Comparison of ENCODE assay signal across 13 cellular contexts in genomic region chr19:17307876-17308377, GRCh38. TPM values are rescaled to one million over a fixed set of nuclear protein-coding genes. Genes with fewer than 3 reads are reported as not detected.
DNase-seq lines count a peak whose midpoint lies in the region; ATAC-seq and TF ChIP-seq lines count a peak whose summit lies in the region.
"Had no signal": no experiment of that assay in that cellular context is flagged by ENCODE, and none has a peak within 500 bp of the region (broad histone marks: within the 10 kb centered on the region; RNA-seq: fewer than 3 reads in every experiment).

No MANE protein-coding gene starts in this region.

- H3K4me1 Mint-ChIP-seq in stimulated activated naive CD8-positive, alpha-beta T cell treated with anti-CD3 and anti-CD28 coated beads, Interleukin-15, Interleukin-2, amounts not matched to agents 100 ng/mL and 50 ng/mL, for 24 hours (ENCODE audit: low read depth): peaks cover 64% of the 10 kb centered on the region
- H3K4me1 Mint-ChIP-seq in activated T-helper 1 cell treated with anti-CD3 and anti-CD28 coated beads, Interleukin-12 subunit alpha, Interleukin-12 subunit beta, Interleukin-2, Interleukin-4 antibody, amounts not matched to agents 30 ng/mL and 10 ng/mL and 1 ng/mL, durations not matched to agents 14 hours and 24 hours and 36 hours (ENCODE audit: low read depth): peaks cover 45% of the 10 kb centered on the region
- H3K4me1 Mint-ChIP-seq in mesothelial cell of epicardium: peaks cover 37% of the 10 kb centered on the region

- H3K4me1 ChIP-seq in A673 (ENCODE audit: insufficient read depth, low read length, poor library complexity, severe bottlenecking): peaks cover 19% of the 10 kb centered on the region

- CTCF ChIA-PET in A673 (lab: Charles Lee): no interaction called here

- no peak overlapping the region for H3K27ac ChIP-seq in A673 (ENCODE audit: low read depth, low read length, poor library complexity, severe bottlenecking)

- H3K27me3 ChIP-seq in A673 (replicated peaks; ENCODE audit: insufficient read depth, low read depth, low read length, poor library complexity): no peaks in the 10 kb centered on the region
- H3K27me3 ChIP-seq: BE2C had no signal

- BruUV-seq in A673 (replicated peaks; lab: Mats Ljungman, UMichigan): no TSS peak

- H3K27me3 Mint-ChIP-seq in stimulated activated naive CD8-positive, alpha-beta T cell treated with anti-CD3 and anti-CD28 coated beads, Interleukin-15, Interleukin-2, amounts not matched to agents 100 ng/mL and 50 ng/mL, for 24 hours: no peaks in the 10 kb centered on the region
- no peaks in the 10 kb centered on the region for H3K27me3 Mint-ChIP-seq in activated T-helper 1 cell treated with anti-CD3 and anti-CD28 coated beads, Interleukin-12 subunit alpha, Interleukin-12 subunit beta, Interleukin-2, Interleukin-4 antibody, amounts not matched to agents 30 ng/mL and 10 ng/mL and 1 ng/mL, durations not matched to agents 14 hours and 24 hours and 36 hours (ENCODE audit: insufficient read depth)
- H3K27me3 Mint-ChIP-seq in mesothelial cell of epicardium (ENCODE audit: low read depth): no peaks in the 10 kb centered on the region

- no peak overlapping the region for H3K4me3 ChIP-seq in A673 (ENCODE audit: low read depth, low read length, poor library complexity, severe bottlenecking)

- H3K9me3 Mint-ChIP-seq in stimulated activated naive CD8-positive, alpha-beta T cell treated with anti-CD3 and anti-CD28 coated beads, Interleukin-15, Interleukin-2, amounts not matched to agents 100 ng/mL and 50 ng/mL, for 24 hours: no peaks in the 10 kb centered on the region
- no peaks in the 10 kb centered on the region for H3K9me3 Mint-ChIP-seq in activated T-helper 1 cell treated with anti-CD3 and anti-CD28 coated beads, Interleukin-12 subunit alpha, Interleukin-12 subunit beta, Interleukin-2, Interleukin-4 antibody, amounts not matched to agents 30 ng/mL and 10 ng/mL and 1 ng/mL, durations not matched to agents 14 hours and 24 hours and 36 hours
- no peaks in the 10 kb centered on the region for H3K9me3 Mint-ChIP-seq in mesothelial cell of epicardium

- H3K36me3 ChIP-seq in A673 (ENCODE audit: insufficient read depth, low read length, poor library complexity, severe bottlenecking): peaks cover 3% of the 10 kb centered on the region
- H3K36me3 ChIP-seq: BE2C had no signal

- peak overlapping the region; percentile 58 for H3K27ac Mint-ChIP-seq in stimulated activated naive CD8-positive, alpha-beta T cell treated with anti-CD3 and anti-CD28 coated beads, Interleukin-15, Interleukin-2, amounts not matched to agents 100 ng/mL and 50 ng/mL, for 24 hours
- peak overlapping the region; percentile 10 for H3K27ac Mint-ChIP-seq in activated T-helper 1 cell treated with anti-CD3 and anti-CD28 coated beads, Interleukin-12 subunit alpha, Interleukin-12 subunit beta, Interleukin-2, Interleukin-4 antibody, amounts not matched to agents 30 ng/mL and 10 ng/mL and 1 ng/mL, durations not matched to agents 14 hours and 24 hours and 36 hours
- H3K27ac Mint-ChIP-seq in mesothelial cell of epicardium: peak overlapping the region; percentile 68

- peaks cover 3% of the 10 kb centered on the region for H3K36me3 Mint-ChIP-seq in stimulated activated naive CD8-positive, alpha-beta T cell treated with anti-CD3 and anti-CD28 coated beads, Interleukin-15, Interleukin-2, amounts not matched to agents 100 ng/mL and 50 ng/mL, for 24 hours (ENCODE audit: low read depth)
- H3K36me3 Mint-ChIP-seq in activated T-helper 1 cell treated with anti-CD3 and anti-CD28 coated beads, Interleukin-12 subunit alpha, Interleukin-12 subunit beta, Interleukin-2, Interleukin-4 antibody, amounts not matched to agents 30 ng/mL and 10 ng/mL and 1 ng/mL, durations not matched to agents 14 hours and 24 hours and 36 hours (ENCODE audit: low read depth): peaks cover 7% of the 10 kb centered on the region
- H3K36me3 Mint-ChIP-seq in mesothelial cell of epicardium: no peaks in the 10 kb centered on the region

- intact Hi-C loops in activated T-helper 1 cell treated with anti-CD3 and anti-CD28 coated beads, Interleukin-12 subunit alpha, Interleukin-12 subunit beta, Interleukin-2, Interleukin-4 antibody, amounts not matched to agents 30 ng/mL and 10 ng/mL and 1 ng/mL, durations not matched to agents 14 hours and 24 hours and 36 hours (cut with micrococcal nuclease): loop anchor here (5.0 to 10.0 kb wide), 2 partner anchors 204 to 247 kb away; partner anchors contain the start of genes COLGALT1 and PGLS
- intact Hi-C loops in A673 (cut with micrococcal nuclease; ENCODE audit: unreplicated experiment): no loop called here

- ATAC-seq in stimulated activated naive CD8-positive, alpha-beta T cell treated with anti-CD3 and anti-CD28 coated beads, Interleukin-15, Interleukin-2, amounts not matched to agents 100 U/mL and 50 U/mL, for 24 hours: no peak
- ATAC-seq in omental fat pad (ENCODE audit: low FRiP score) (no peak), GM21723 (IDR thresholded peaks at IDR 0.05; ENCODE audit: unreplicated experiment) (no peak)

- DNase-seq in stimulated activated naive CD8-positive, alpha-beta T cell treated with anti-CD3 and anti-CD28 coated beads, Interleukin-15, Interleukin-2, amounts not matched to agents 100 U/mL and 50 U/mL, for 24 hours: no peak
- no peak for DNase-seq in activated T-helper 1 cell treated with anti-CD3 and anti-CD28 coated beads, Interleukin-12 subunit alpha, Interleukin-12 subunit beta, Interleukin-2, Interleukin-4 antibody, amounts not matched to agents 30 ng/mL and 10 ng/mL and 1 ng/mL, durations not matched to agents 14 hours and 24 hours and 36 hours (ENCODE audit: low spot score)
- DNase-seq in mesothelial cell of epicardium (ENCODE audit: low spot score in 2 of 2, unreplicated experiment in 2 of 2) (no peak), NOMO-1 treated with dmso at 0.1 percent for 144 hours (lab: John Stamatoyannopoulos, UW; ENCODE audit: unreplicated experiment) (no peak), omental fat pad (ENCODE audit: low spot score) (no peak), A673 (ENCODE audit: low spot score) (no peak)
- DNase-seq: activated CD4-positive, alpha-beta T cell treated with anti-CD3 and anti-CD28 coated beads, Interleukin-2, amount 50 U/mL, for 48 hours; BE2C; H7; retina; stimulated activated CD4-positive, alpha-beta T cell treated with anti-CD3 and anti-CD28 coated beads, Interleukin-2, amount 100 ng/mL, for 24 hours had no signal

- POLR2A ChIA-PET in A673 (lab: Charles Lee; ENCODE audit: low non-redundant PET): no interaction called here

- no peak for TF ChIP-seq CTCF in mesothelial cell of epicardium (IDR thresholded peaks at IDR 0.05; ENCODE audit: unreplicated experiment)
- no peak for TF ChIP-seq CTCF in omental fat pad (IDR thresholded peaks at IDR 0.05)
- no peak for TF ChIP-seq CTCF in A673 (conservative IDR thresholded peaks at IDR 0.05; ENCODE audit: low read depth, low read length)

- H3K9me3 ChIP-seq in A673 (ENCODE audit: low read depth, low read length, poor library complexity, severe bottlenecking): no peaks in the 10 kb centered on the region
- H3K9me3 ChIP-seq: BE2C had no signal

- peak overlapping the region; percentile 89 for H3K4me3 Mint-ChIP-seq in stimulated activated naive CD8-positive, alpha-beta T cell treated with anti-CD3 and anti-CD28 coated beads, Interleukin-15, Interleukin-2, amounts not matched to agents 100 ng/mL and 50 ng/mL, for 24 hours
- peak overlapping the region; percentile 90 for H3K4me3 Mint-ChIP-seq in activated T-helper 1 cell treated with anti-CD3 and anti-CD28 coated beads, Interleukin-12 subunit alpha, Interleukin-12 subunit beta, Interleukin-2, Interleukin-4 antibody, amounts not matched to agents 30 ng/mL and 10 ng/mL and 1 ng/mL, durations not matched to agents 14 hours and 24 hours and 36 hours
- H3K4me3 Mint-ChIP-seq in mesothelial cell of epicardium: peak overlapping the region; percentile 33

RNA-seq across cellular contexts. Expression of gene DDA1, which starts 1.4 kb away (rescaled TPM):
- total RNA-seq in activated T-helper 1 cell treated with anti-CD3 and anti-CD28 coated beads, Interleukin-12 subunit alpha, Interleukin-12 subunit beta, Interleukin-2, Interleukin-4 antibody, amounts not matched to agents 30 ng/mL and 10 ng/mL and 1 ng/mL, durations not matched to agents 14 hours and 24 hours and 36 hours: 45.3 and 50.2 TPM in 2 replicates
- total RNA-seq in mesothelial cell of epicardium (37.3 to 39.6 TPM (median 38.3 TPM) in 3 replicates), omental fat pad (10 to 100 TPM in 3 of 4 donors, 1 to 10 TPM in 1; 4.6 to 44.4 (median 23.8) TPM), A673 (2021) (67.2 and 68.5 TPM in 2 replicates)

RNA-seq across cellular contexts. Expression of gene MRPL34, which starts 2.3 kb away (rescaled TPM):
- total RNA-seq in activated T-helper 1 cell treated with anti-CD3 and anti-CD28 coated beads, Interleukin-12 subunit alpha, Interleukin-12 subunit beta, Interleukin-2, Interleukin-4 antibody, amounts not matched to agents 30 ng/mL and 10 ng/mL and 1 ng/mL, durations not matched to agents 14 hours and 24 hours and 36 hours: 108 and 118 TPM in 2 replicates
- total RNA-seq in mesothelial cell of epicardium (47.7 to 51.0 TPM (median 50.1 TPM) in 3 replicates), omental fat pad (100 to 1,000 TPM in 3 of 4 donors, 10 to 100 TPM in 1; 87.9 to 134 (median 119) TPM), A673 (2021) (91.8 and 93.1 TPM in 2 replicates)

RNA-seq across cellular contexts. Expression of gene ABHD8, which starts 4.7 kb away (rescaled TPM):
- total RNA-seq in activated T-helper 1 cell treated with anti-CD3 and anti-CD28 coated beads, Interleukin-12 subunit alpha, Interleukin-12 subunit beta, Interleukin-2, Interleukin-4 antibody, amounts not matched to agents 30 ng/mL and 10 ng/mL and 1 ng/mL, durations not matched to agents 14 hours and 24 hours and 36 hours: 8.8 and 9.0 TPM in 2 replicates
- 25.4 to 26.4 TPM (median 26.1 TPM) in 3 replicates for total RNA-seq in mesothelial cell of epicardium
- total RNA-seq in omental fat pad: 10 to 100 TPM in 2 of 4 donors, 1 to 10 TPM in 2; 6.1 to 13.2 (median 11.1) TPM
- total RNA-seq in A673 (2021): 11.0 and 16.8 TPM in 2 replicates

RNA-seq across cellular contexts. Expression of gene ANKLE1, which starts 26.2 kb away (rescaled TPM):
- 13.4 and 13.8 TPM in 2 replicates for total RNA-seq in activated T-helper 1 cell treated with anti-CD3 and anti-CD28 coated beads, Interleukin-12 subunit alpha, Interleukin-12 subunit beta, Interleukin-2, Interleukin-4 antibody, amounts not matched to agents 30 ng/mL and 10 ng/mL and 1 ng/mL, durations not matched to agents 14 hours and 24 hours and 36 hours
- 3.6 to 4.1 TPM (median 3.7 TPM) in 3 replicates for total RNA-seq in mesothelial cell of epicardium
- under 1 TPM; 0.47 to 0.82 (median 0.52) TPM for total RNA-seq in omental fat pad
- 15.8 and 17.5 TPM in 2 replicates for total RNA-seq in A673 (2021)

RNA-seq across cellular contexts. Expression of gene ANO8, which starts 26.7 kb away (rescaled TPM):
- total RNA-seq in activated T-helper 1 cell treated with anti-CD3 and anti-CD28 coated beads, Interleukin-12 subunit alpha, Interleukin-12 subunit beta, Interleukin-2, Interleukin-4 antibody, amounts not matched to agents 30 ng/mL and 10 ng/mL and 1 ng/mL, durations not matched to agents 14 hours and 24 hours and 36 hours: 6.6 and 7.4 TPM in 2 replicates
- total RNA-seq in mesothelial cell of epicardium (42.1 to 43.7 TPM (median 43.5 TPM) in 3 replicates), omental fat pad (1 to 10 TPM; 5.5 to 6.1 (median 5.8) TPM), A673 (2021) (18.6 and 22.1 TPM in 2 replicates)

Comparison
In these comparisons a context has a peak if more than half of its experiments do, and no peak if none do; other contexts are left out.
1. H3K27ac Mint-ChIP-seq: peak in every context shown above with its lines; median percentile 68 in mesothelial cell of epicardium; 58 in stimulated activated naive CD8-positive, alpha-beta T cell treated with anti-CD3 and anti-CD28 coated beads, Interleukin-15, Interleukin-2, amounts not matched to agents 100 ng/mL and 50 ng/mL, for 24 hours; 10 in activated T-helper 1 cell treated with anti-CD3 and anti-CD28 coated beads, Interleukin-12 subunit alpha, Interleukin-12 subunit beta, Interleukin-2, Interleukin-4 antibody, amounts not matched to agents 30 ng/mL and 10 ng/mL and 1 ng/mL, durations not matched to agents 14 hours and 24 hours and 36 hours.
2. H3K4me3 Mint-ChIP-seq: peak in every context shown above with its lines; median percentile 90 in activated T-helper 1 cell treated with anti-CD3 and anti-CD28 coated beads, Interleukin-12 subunit alpha, Interleukin-12 subunit beta, Interleukin-2, Interleukin-4 antibody, amounts not matched to agents 30 ng/mL and 10 ng/mL and 1 ng/mL, durations not matched to agents 14 hours and 24 hours and 36 hours; 89 in stimulated activated naive CD8-positive, alpha-beta T cell treated with anti-CD3 and anti-CD28 coated beads, Interleukin-15, Interleukin-2, amounts not matched to agents 100 ng/mL and 50 ng/mL, for 24 hours; 33 in mesothelial cell of epicardium.